ENCODE assay signal across 1 cellular context in genomic region chr17:74959826-74960738, GRCh38.
TF ChIP-seq lines count a peak whose summit lies in the region.

No MANE protein-coding gene starts in this region.

TF ChIP-seq in HepG2, 621 proteins besides CTCF, POLR2A, EP300 and RAD21 (continues in another document):
- TF ChIP-seq U2AF1 (optimal IDR thresholded peaks at IDR 0.05; ENCODE audit: low read depth, low read length) = peak; percentile 8
- no peak for TF ChIP-seq ZIK1 (CRISPR knock-in tag; IDR thresholded peaks at IDR 0.05; ENCODE audit: borderline replicate concordance, low read depth)
- no peak for TF ChIP-seq ZNF777 (CRISPR knock-in tag; IDR thresholded peaks at IDR 0.05)
- no peak for TF ChIP-seq PHF5A (CRISPR knock-in tag; IDR thresholded peaks at IDR 0.05; ENCODE audit: low read depth, unreplicated experiment)
- TF ChIP-seq ZFP91 (CRISPR knock-in tag; IDR thresholded peaks at IDR 0.05; ENCODE audit: borderline replicate concordance) = 0 out of 2 replicates have a peak, but pooled peaks have one; percentile 41
- TF ChIP-seq MBD4 (IDR thresholded peaks at IDR 0.05; ENCODE audit: borderline replicate concordance, low read length) = no peak
- TF ChIP-seq CERS6 (CRISPR knock-in tag; IDR thresholded peaks at IDR 0.05) = no peak
- no peak for TF ChIP-seq JUN (CRISPR knock-in tag; IDR thresholded peaks at IDR 0.05)
- peak; percentile 48; the same call in 1 of the 2 replicates for TF ChIP-seq ZNF605 (CRISPR knock-in tag; IDR thresholded peaks at IDR 0.05)
- TF ChIP-seq SRY (CRISPR knock-in tag; IDR thresholded peaks at IDR 0.05) = 0 out of 2 replicates have a peak, but pooled peaks have one; percentile 24
- no peak for TF ChIP-seq CCDC6 (CRISPR knock-in tag; IDR thresholded peaks at IDR 0.05)
- TF ChIP-seq AHDC1 (CRISPR knock-in tag; IDR thresholded peaks at IDR 0.05; ENCODE audit: borderline replicate concordance) = no peak
- no peak; the same call in 1 of the 2 replicates for TF ChIP-seq ZNF609 (CRISPR knock-in tag; IDR thresholded peaks at IDR 0.05; ENCODE audit: borderline replicate concordance)
- no peak for TF ChIP-seq UBTF (CRISPR knock-in tag; IDR thresholded peaks at IDR 0.05)
- TF ChIP-seq ZNF646 (CRISPR knock-in tag; IDR thresholded peaks at IDR 0.05) = no peak
- 0 out of 2 replicates have a peak, but pooled peaks have one; percentile 18 for TF ChIP-seq MTF2 (CRISPR knock-in tag; IDR thresholded peaks at IDR 0.05; ENCODE audit: borderline replicate concordance)
- TF ChIP-seq ZNF101 (CRISPR knock-in tag; IDR thresholded peaks at IDR 0.05; ENCODE audit: borderline replicate concordance, low read depth) = 0 out of 2 replicates have a peak, but pooled peaks have one; percentile 1
- no peak for TF ChIP-seq FLYWCH1 (CRISPR knock-in tag; IDR thresholded peaks at IDR 0.05)
- no peak for TF ChIP-seq ZNF567 (CRISPR knock-in tag; IDR thresholded peaks at IDR 0.05; ENCODE audit: borderline replicate concordance)
- TF ChIP-seq PHF21A (CRISPR knock-in tag; IDR thresholded peaks at IDR 0.05) = no peak
- no peak for TF ChIP-seq ARHGAP35 (CRISPR knock-in tag; IDR thresholded peaks at IDR 0.05; ENCODE audit: borderline replicate concordance)
